In the genomic region with DNA sequence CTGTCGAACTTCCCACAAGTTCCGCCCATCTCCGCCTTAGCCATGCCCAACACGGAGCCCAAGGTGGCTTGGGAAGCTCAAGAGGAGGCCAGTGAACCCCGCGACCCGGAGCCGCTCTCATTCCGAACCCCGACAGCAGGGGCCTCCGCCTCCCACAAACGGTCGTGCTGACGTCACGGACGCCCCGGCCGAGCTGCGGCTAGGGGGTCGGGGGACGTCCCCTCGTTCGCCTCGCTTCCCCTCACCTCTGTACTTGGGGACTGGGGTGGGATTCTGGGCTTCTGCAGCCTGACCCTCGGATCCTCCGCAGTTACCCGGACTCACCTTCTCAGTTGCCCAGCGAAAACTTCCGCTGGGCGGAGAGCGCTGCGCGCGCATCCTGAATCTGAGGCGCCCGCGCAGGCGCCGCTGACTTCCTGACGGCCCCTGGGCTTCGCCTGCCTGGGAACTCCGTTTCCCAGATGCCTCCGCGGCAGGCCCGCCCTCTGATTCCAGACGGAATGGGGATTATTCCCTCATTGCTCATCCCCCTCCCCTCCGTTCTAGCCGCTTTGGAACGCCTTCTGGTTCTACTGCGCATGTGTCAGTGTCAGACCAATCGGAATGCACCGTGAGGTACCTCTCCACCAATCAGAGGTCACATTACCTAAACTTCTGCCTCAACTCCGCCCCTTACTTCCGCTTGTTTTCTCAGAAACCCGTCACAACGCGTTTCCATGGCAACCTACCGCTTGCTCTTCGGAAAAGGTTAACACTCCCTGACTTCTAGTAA, we compare ENCODE assay signal across 8 cellular contexts. TPM values are rescaled to one million over a fixed set of nuclear protein-coding genes. Genes with fewer than 3 reads are reported as not detected.
A peak's percentile ranks its signal among the peaks of the same experiment; 100 is the strongest.
DNase-seq lines count a peak whose midpoint lies in the region; ATAC-seq, FAIRE-seq and TF ChIP-seq lines count a peak whose summit lies in the region.

A gene with protein sequence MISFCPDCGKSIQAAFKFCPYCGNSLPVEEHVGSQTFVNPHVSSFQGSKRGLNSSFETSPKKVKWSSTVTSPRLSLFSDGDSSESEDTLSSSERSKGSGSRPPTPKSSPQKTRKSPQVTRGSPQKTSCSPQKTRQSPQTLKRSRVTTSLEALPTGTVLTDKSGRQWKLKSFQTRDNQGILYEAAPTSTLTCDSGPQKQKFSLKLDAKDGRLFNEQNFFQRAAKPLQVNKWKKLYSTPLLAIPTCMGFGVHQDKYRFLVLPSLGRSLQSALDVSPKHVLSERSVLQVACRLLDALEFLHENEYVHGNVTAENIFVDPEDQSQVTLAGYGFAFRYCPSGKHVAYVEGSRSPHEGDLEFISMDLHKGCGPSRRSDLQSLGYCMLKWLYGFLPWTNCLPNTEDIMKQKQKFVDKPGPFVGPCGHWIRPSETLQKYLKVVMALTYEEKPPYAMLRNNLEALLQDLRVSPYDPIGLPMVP (minus strand): TSS at position 351 of the 772 bp plus-strand sequence. CDS start 9,210 bp downstream, outside the sequence.

- DNase-seq in AG08396 (ENCODE audit: low spot score) = peak; percentile 96
- DNase-seq in NCI-H226 = peak; percentile 98
- peak; percentile 99 for DNase-seq in WTC11 (ENCODE audit: low spot score)
- peak; percentile 100 for DNase-seq in cardiac fibroblast (ENCODE audit: low read depth in 2 of 2)
- peak; percentile 99 for DNase-seq in iPS-NIHi11 (ENCODE audit: low spot score)
- peak; percentile 100 for DNase-seq in small intestine

- H3K27me3 ChIP-seq in small intestine (ENCODE audit: control insufficient read depth in 2 of 2, insufficient read depth in 2 of 2, low read length in 2 of 2) = no peaks in the 10 kb centered on the region

- CTCF ChIA-PET in WTC11 (lab: Charles Lee) = interaction anchor here (0.6 to 1.9 kb wide), 6 partner anchors 16 to 215 kb away, joined by 3 to 16 read pairs (median 4); no protein-coding TSS in a partner anchor

- no peaks in the 10 kb centered on the region for H3K36me3 ChIP-seq in small intestine (ENCODE audit: control insufficient read depth in 2 of 2, insufficient read depth in 2 of 2, low read length in 2 of 2)

- TF ChIP-seq CTCF in WTC11 (IDR thresholded peaks at IDR 0.05) (no peak), cardiac fibroblast (IDR thresholded peaks at IDR 0.05; ENCODE audit: low read depth, low read length) (peak; percentile 10)

- H3K4me3 Mint-ChIP-seq in WTC11 = peak within 1 kb of the TSS; percentile 95

- H3K4me1 ChIP-seq in small intestine (ENCODE audit: control insufficient read depth in 2 of 2, insufficient read depth in 1 of 2, low read depth in 1 of 2, low read length in 1 of 2) = peaks cover 3 to 7% of the 10 kb centered on the region in 2 donors

- ATAC-seq in GM18909 (IDR thresholded peaks at IDR 0.05; ENCODE audit: poor library complexity, unreplicated experiment) = peak; percentile 86
- ATAC-seq in HG03175 (IDR thresholded peaks at IDR 0.05; ENCODE audit: unreplicated experiment) = peak; percentile 81
- ATAC-seq in WTC11 = peak; percentile 90

- peak within 1 kb of the TSS; percentile 95 for H3K27ac Mint-ChIP-seq in WTC11

- H3K27me3 Mint-ChIP-seq in WTC11 (ENCODE audit: low read depth) = peaks cover 3% of the 10 kb centered on the region; the same call in 1 of the 2 replicates

- H3K36me3 Mint-ChIP-seq in WTC11 = peaks cover 10% of the 10 kb centered on the region

- no peaks in the 10 kb centered on the region for H3K9me3 Mint-ChIP-seq in WTC11

- FAIRE-seq in small intestine (lab: Jason Lieb, UNC) = no peak

- H3K4me1 Mint-ChIP-seq in WTC11 = peaks cover 18% of the 10 kb centered on the region

- POLR2A ChIA-PET in WTC11 (lab: Charles Lee) = no interaction called here

- H3K4me3 ChIP-seq in cardiac fibroblast (replicated peaks in 1 of 2; ENCODE audit: low read depth in 2 of 2, low read length in 2 of 2) (peak within 1 kb of the TSS; percentile 99 to 100), small intestine (ENCODE audit: low read depth in 1 of 2, low read length in 2 of 2) (peak within 1 kb of the TSS; percentile 67 to 73)

- peak within 1 kb of the TSS; percentile 90 to 94 for H3K27ac ChIP-seq in small intestine (ENCODE audit: low read depth in 1 of 2, low read length in 1 of 2)

- 0% methylated on average over 51 to 59 of the region's 59 CpGs for WGBS in small intestine, 3 donors

- H3K9me3 ChIP-seq in small intestine (ENCODE audit: control insufficient read depth, low read depth) = no peaks in the 10 kb centered on the region

TF ChIP-seq in WTC11, 78 proteins besides CTCF, POLR2A, EP300 and RAD21 (continues in another document):
- no peak for TF ChIP-seq ZBTB21 (CRISPR knock-in tag; IDR thresholded peaks at IDR 0.05; ENCODE audit: borderline replicate concordance)
- TF ChIP-seq PRRX2 (CRISPR knock-in tag; IDR thresholded peaks at IDR 0.05) = no peak
- TF ChIP-seq ZNF416 (CRISPR knock-in tag; IDR thresholded peaks at IDR 0.05) = peak; percentile 89
- no peak for TF ChIP-seq ATF3 (CRISPR knock-in tag; conservative IDR thresholded peaks at IDR 0.05)
- no peak for TF ChIP-seq MXD4 (CRISPR knock-in tag; IDR thresholded peaks at IDR 0.05; ENCODE audit: borderline replicate concordance)
- no peak for TF ChIP-seq ZNF396 (CRISPR knock-in tag; IDR thresholded peaks at IDR 0.05; ENCODE audit: borderline replicate concordance)
- no peak for TF ChIP-seq ZNF219 (CRISPR knock-in tag; IDR thresholded peaks at IDR 0.05; ENCODE audit: borderline replicate concordance)
- TF ChIP-seq STAT6 (CRISPR knock-in tag; conservative IDR thresholded peaks at IDR 0.05; ENCODE audit: low read depth) = no peak
- no peak for TF ChIP-seq CBFB (CRISPR knock-in tag; IDR thresholded peaks at IDR 0.05; ENCODE audit: low read depth)
- no peak for TF ChIP-seq ZNF671 (CRISPR knock-in tag; IDR thresholded peaks at IDR 0.05)
- no peak for TF ChIP-seq E2F5 (CRISPR knock-in tag; IDR thresholded peaks at IDR 0.05)
- TF ChIP-seq ESRRA (CRISPR knock-in tag; IDR thresholded peaks at IDR 0.05; ENCODE audit: borderline replicate concordance) = no peak
- TF ChIP-seq, protein P1, sequence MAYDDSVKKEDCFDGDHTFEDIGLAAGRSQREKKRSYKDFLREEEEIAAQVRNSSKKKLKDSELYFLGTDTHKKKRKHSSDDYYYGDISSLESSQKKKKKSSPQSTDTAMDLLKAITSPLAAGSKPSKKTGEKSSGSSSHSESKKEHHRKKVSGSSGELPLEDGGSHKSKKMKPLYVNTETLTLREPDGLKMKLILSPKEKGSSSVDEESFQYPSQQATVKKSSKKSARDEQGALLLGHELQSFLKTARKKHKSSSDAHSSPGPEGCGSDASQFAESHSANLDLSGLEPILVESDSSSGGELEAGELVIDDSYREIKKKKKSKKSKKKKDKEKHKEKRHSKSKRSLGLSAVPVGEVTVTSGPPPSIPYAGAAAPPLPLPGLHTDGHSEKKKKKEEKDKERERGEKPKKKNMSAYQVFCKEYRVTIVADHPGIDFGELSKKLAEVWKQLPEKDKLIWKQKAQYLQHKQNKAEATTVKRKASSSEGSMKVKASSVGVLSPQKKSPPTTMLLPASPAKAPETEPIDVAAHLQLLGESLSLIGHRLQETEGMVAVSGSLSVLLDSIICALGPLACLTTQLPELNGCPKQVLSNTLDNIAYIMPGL (CRISPR knock-in tag; IDR thresholded peaks at IDR 0.05) = no peak
- no peak for TF ChIP-seq NFATC4 (CRISPR knock-in tag; IDR thresholded peaks at IDR 0.05)
- TF ChIP-seq MYBL2 (CRISPR knock-in tag; IDR thresholded peaks at IDR 0.05) = no peak

RNA-seq across cellular contexts. Expression of the gene that starts here (rescaled TPM):
- 33.4 to 39.2 TPM (median 39.1 TPM) in 3 replicates for total RNA-seq in WTC11 (2021)
- polyA plus RNA-seq in small intestine = 10 to 100 TPM; 39.8 to 49.0 (median 48.9) TPM

Comparison
In these comparisons a context has a peak if more than half of its experiments do, and no peak if none do; other contexts are left out.
1. Peak in every context shown above with its lines: DNase-seq, ATAC-seq, H3K4me3 ChIP-seq and H3K27ac ChIP-seq.